In the genomic region with DNA sequence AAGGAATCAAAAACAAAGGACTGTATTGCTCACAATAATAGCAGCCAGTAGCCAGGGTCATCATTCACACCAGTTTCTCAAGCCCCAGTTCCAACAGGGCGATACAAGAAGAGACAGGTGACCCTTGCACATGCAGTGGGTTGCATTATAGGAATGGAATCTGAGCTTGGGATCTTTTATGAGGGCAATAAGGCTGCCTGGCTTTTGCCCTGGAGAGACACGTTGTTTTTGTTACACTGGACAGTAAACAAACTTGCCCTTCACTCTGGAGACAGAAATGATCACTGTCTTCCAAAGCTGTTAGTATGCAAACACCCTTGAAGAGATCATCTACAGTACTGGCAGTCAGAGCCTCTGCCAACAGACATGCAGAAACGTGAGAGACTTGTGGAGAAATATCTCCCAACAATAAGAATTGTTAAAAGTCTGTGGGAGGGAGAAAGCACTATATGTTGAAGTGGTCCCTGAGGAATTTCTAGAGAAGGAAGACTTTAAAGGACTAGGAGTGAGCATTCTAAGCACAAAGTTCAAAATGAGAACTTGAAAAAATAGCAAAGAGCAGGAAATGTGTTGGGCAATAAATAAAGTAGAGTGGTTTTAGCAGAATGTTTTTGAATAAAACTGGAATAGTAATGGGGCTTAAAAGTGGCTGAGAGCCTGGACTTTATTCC, we compare ENCODE assay signal across 2 cellular contexts.
TF ChIP-seq lines count a peak whose summit lies in the region.

No MANE protein-coding gene starts in this region.

TF ChIP-seq in IMR-90, 13 proteins besides CTCF, POLR2A, EP300 and RAD21:
- TF ChIP-seq ELK1 (IDR thresholded peaks at IDR 0.05; ENCODE audit: borderline replicate concordance, low read depth, low read length) = no peak
- TF ChIP-seq CEBPB (IDR thresholded peaks at IDR 0.05; ENCODE audit: low read depth, low read length) = 0 out of 2 replicates have a peak, but pooled peaks have one; percentile 5
- no peak for TF ChIP-seq NFE2L2 (IDR thresholded peaks at IDR 0.05; ENCODE audit: low read depth, low read length)
- no peak for TF ChIP-seq MAZ (IDR thresholded peaks at IDR 0.05; ENCODE audit: borderline replicate concordance, low read depth, low read length)

TF ChIP-seq in H1, 55 proteins besides CTCF, POLR2A, EP300 and RAD21:
- TF ChIP-seq EGR1 (IDR thresholded peaks at IDR 0.05; ENCODE audit: borderline replicate concordance, low read depth, low read length) = no peak
- TF ChIP-seq CBX5 (IDR thresholded peaks at IDR 0.05; ENCODE audit: low read depth, low read length) = no peak
- TF ChIP-seq, protein P1, sequence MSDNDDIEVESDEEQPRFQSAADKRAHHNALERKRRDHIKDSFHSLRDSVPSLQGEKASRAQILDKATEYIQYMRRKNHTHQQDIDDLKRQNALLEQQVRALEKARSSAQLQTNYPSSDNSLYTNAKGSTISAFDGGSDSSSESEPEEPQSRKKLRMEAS (IDR thresholded peaks at IDR 0.05) = no peak
- no peak for TF ChIP-seq NANOG (IDR thresholded peaks at IDR 0.05; ENCODE audit: insufficient read depth, low read depth, low read length, poor library complexity, severe bottlenecking)
- no peak for TF ChIP-seq SP2 (IDR thresholded peaks at IDR 0.05; ENCODE audit: low read length)
- TF ChIP-seq PHF8 (conservative IDR thresholded peaks at IDR 0.05; ENCODE audit: low read depth, low read length) = no peak
